Comparison of ENCODE assay signal across 24 cellular contexts in the genomic region with DNA sequence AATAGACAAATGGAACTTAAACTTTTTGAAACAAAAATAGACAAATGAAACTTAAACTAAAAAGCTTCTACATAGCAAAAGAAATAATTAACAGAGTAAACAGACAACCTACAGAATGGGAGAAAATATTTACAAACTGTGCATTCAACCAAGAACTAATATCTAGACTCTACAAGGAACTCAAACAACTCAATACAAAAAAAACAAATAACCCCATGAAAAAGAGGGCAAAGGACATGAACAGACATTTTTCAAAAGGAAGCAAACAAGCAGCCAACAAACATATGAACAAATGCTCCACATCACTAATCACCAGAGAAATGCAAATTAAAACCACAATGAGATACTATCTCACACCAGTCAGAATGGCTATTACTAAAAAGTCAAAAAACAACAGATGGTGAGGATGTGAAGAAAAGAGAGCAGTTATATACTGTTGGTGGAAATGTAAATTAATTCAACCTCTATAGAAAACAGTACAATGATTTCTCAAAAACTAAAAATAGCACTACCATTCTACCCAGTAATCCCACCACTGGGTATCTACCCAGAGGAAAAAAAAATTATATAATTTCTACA.
DNase-seq lines count a peak whose midpoint lies in the region; ATAC-seq and TF ChIP-seq lines count a peak whose summit lies in the region.
"Had no signal": no experiment of that assay in that cellular context is flagged by ENCODE, and none has a peak within 500 bp of the region (broad histone marks: within the 10 kb centered on the region; RNA-seq: fewer than 3 reads in every experiment).

No MANE protein-coding gene starts in this region.

- ATAC-seq in GM18873 (IDR thresholded peaks at IDR 0.05; ENCODE audit: low FRiP score, unreplicated experiment), result peak; percentile 68
- peak; percentile 57 for ATAC-seq in HG02642 (IDR thresholded peaks at IDR 0.05; ENCODE audit: poor library complexity, unreplicated experiment)
- ATAC-seq in HG03342 (IDR thresholded peaks at IDR 0.05; ENCODE audit: unreplicated experiment), result peak; percentile 67
- no peak for ATAC-seq in left colon
- ATAC-seq: body of pancreas; naive thymus-derived CD8-positive, alpha-beta T cell; PC-3 had no signal

- intact Hi-C loops in left colon (cut with DNase I, micrococcal nuclease), result no loop called here

- H3K27ac ChIP-seq in coronary artery, result no peak overlapping the region
- H3K27ac ChIP-seq: body of pancreas, parathyroid adenoma, SJSA1 had no signal

- peak; percentile 41 for DNase-seq in AG09319 (ENCODE audit: extremely low read depth, low read depth)
- DNase-seq in left colon, result no peak
- no peak for DNase-seq in cerebellar nuclear complex (lab: John Stamatoyannopoulos, UW)
- DNase-seq in coronary artery (ENCODE audit: low spot score), result no peak
- DNase-seq in NCI-H1417 (lab: John Stamatoyannopoulos, UW), result no peak
- DNase-seq: activated B cell treated with CpG ODN at 0.5 μM for 24 hours; activated T-cell treated with anti-CD3 and anti-CD28 coated beads, Interleukin-2, amount 50 U/mL, for 48 hours; body of pancreas; C1 segment of cervical spinal cord; foreskin fibroblast; GOT3; hypothalamus; kidney; mesenchymal stem cell; naive thymus-derived CD8-positive, alpha-beta T cell; NCI-H2081; PC-3; stimulated activated CD4-positive, alpha-beta T cell treated with anti-CD3 and anti-CD28 coated beads, Interleukin-2, amount 100 ng/mL, for 24 hours; trophoblast cell had no signal

- TF ChIP-seq CTCF in AG09319 (IDR thresholded peaks at IDR 0.05; ENCODE audit: low read depth, low read length) (no peak), coronary artery (IDR thresholded peaks at IDR 0.05) (no peak)

- no peak overlapping the region for H3K4me3 ChIP-seq in coronary artery
- H3K4me3 ChIP-seq: body of pancreas, SJSA1 had no signal
